In the genomic region with DNA sequence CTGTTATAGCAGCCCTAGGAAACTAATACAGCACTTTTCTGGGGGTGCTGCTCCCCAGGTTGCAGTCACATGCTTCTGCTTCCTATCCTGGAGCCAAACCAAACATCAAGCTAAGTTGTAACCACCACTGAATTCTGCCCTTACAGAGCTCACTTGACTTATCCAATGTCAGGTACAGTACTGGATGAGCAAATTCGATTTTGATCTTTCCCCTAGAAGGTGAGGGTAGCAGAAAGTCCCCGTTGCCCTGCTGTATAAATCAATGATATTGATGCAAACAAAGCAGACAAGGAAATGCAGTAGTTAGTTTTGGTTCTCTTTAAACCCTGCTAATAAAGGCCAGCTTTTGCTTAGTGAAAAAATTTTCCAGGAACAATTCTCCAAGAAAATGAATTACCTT, we compare ENCODE assay signal across 37 cellular contexts. TPM values are rescaled to one million over a fixed set of nuclear protein-coding genes. Genes with fewer than 3 reads are reported as not detected.
"Had no signal": no experiment of that assay in that cellular context is flagged by ENCODE, and none has a peak within 500 bp of the region (broad histone marks: within the 10 kb centered on the region; RNA-seq: fewer than 3 reads in every experiment).

No MANE protein-coding gene starts in this region.

- DNase-seq: activated B cell treated with CpG ODN at 0.5 μM for 24 hours; activated CD4-positive, alpha-beta memory T cell treated with anti-CD3 and anti-CD28 coated beads for 36 hours; activated CD4-positive, alpha-beta T cell treated with anti-CD3 and anti-CD28 coated beads for 4 hours; activated CD4-positive, alpha-beta T cell treated with anti-CD3 and anti-CD28 coated beads, Interleukin-2, amount 10 ng/mL, durations not matched to agents 24 days and 14 days; activated CD4-positive, alpha-beta T cell treated with anti-CD3 and anti-CD28 coated beads, Interleukin-2, amount 50 U/mL, for 1 hour; activated CD4-positive, alpha-beta T cell treated with anti-CD3 and anti-CD28 coated beads, Interleukin-2, amount 50 U/mL, for 4 hours; activated CD4-positive, CD25-positive, alpha-beta regulatory T cell treated with anti-CD3 and anti-CD28 coated beads, Interleukin-2, amount 50 U/mL, for 72 hours; activated CD8-positive, alpha-beta memory T cell treated with anti-CD3 and anti-CD28 coated beads, Interleukin-2, amount 50 U/mL, for 4 hours; activated CD8-positive, alpha-beta T cell treated with anti-CD3 and anti-CD28 coated beads for 36 hours; activated effector memory CD4-positive, alpha-beta T cell treated with anti-CD3 and anti-CD28 coated beads, Interleukin-2, amount 50 U/mL, for 16 hours; activated gamma-delta T cell treated with Interleukin-2 at 50 U/mL for 16 hours; activated naive CD4-positive, alpha-beta T cell; activated naive CD4-positive, alpha-beta T cell treated with anti-CD3 and anti-CD28 coated beads for 36 hours; activated naive CD4-positive, alpha-beta T cell treated with anti-CD3 and anti-CD28 coated beads, Interleukin-2, amount 50 U/mL, for 16 hours; activated naive CD8-positive, alpha-beta T cell treated with anti-CD3 and anti-CD28 coated beads for 36 hours; activated T-cell treated with anti-CD3 and anti-CD28 coated beads for 4 hours; activated T-cell treated with anti-CD3 and anti-CD28 coated beads, Interleukin-2, amount 50 U/mL, for 1 hour; activated T-cell treated with anti-CD3 and anti-CD28 coated beads, Interleukin-2, amount 50 U/mL, for 4 hours; activated T-cell treated with anti-CD3 and anti-CD28 coated beads, Interleukin-2, amount 50 U/mL, for 72 hours; adrenal gland; amniotic stem cell; aorta; body of pancreas; brain microvascular endothelial cell; central memory CD4-positive, alpha-beta T cell; T-helper 1 cell; T-helper 2 cell; T-helper 9 cell had no signal

- H3K4me1 ChIP-seq: adrenal gland, body of pancreas, breast epithelium had no signal

- H3K27me3 ChIP-seq: adrenal gland, body of pancreas, brain microvascular endothelial cell, breast epithelium had no signal

- FAIRE-seq: astrocyte, TTC549 had no signal

- H3K36me3 ChIP-seq: adrenal gland, brain microvascular endothelial cell, breast epithelium had no signal

- ATAC-seq: activated CD8-positive, alpha-beta T cell treated with anti-CD3 and anti-CD28 coated beads for 36 hours; activated naive CD4-positive, alpha-beta T cell treated with anti-CD3 and anti-CD28 coated beads, Interleukin-2, amount 50 U/mL, for 72 hours; activated T-cell treated with anti-CD3 and anti-CD28 coated beads, Interleukin-2, amount 50 U/mL, for 4 hours; activated T-cell treated with anti-CD3 and anti-CD28 coated beads, Interleukin-2, amount 50 U/mL, for 72 hours; activated T-helper 17 cell treated with anti-CD3 and anti-CD28 coated beads, Interleukin-2, amount 50 U/mL, for 72 hours; body of pancreas had no signal

- H3K4me3 ChIP-seq: adrenal gland, body of pancreas, breast epithelium had no signal

- H3K27ac ChIP-seq: adrenal gland, body of pancreas, brain microvascular endothelial cell, breast epithelium, VCaP had no signal

- H3K9me3 ChIP-seq: adrenal gland, body of pancreas, breast epithelium had no signal

RNA-seq across cellular contexts. Expression of gene ACOT12, which starts 56.1 kb away (rescaled TPM):
- total RNA-seq: activated B cell treated with CpG ODN at 0.5 μM for 24 hours; activated CD4-positive, alpha-beta memory T cell treated with anti-CD3 and anti-CD28 coated beads for 36 hours; activated CD4-positive, alpha-beta T cell treated with anti-CD3 and anti-CD28 coated beads, Interleukin-2, amount 10 ng/mL, durations not matched to agents 24 days and 14 days; activated CD8-positive, alpha-beta memory T cell treated with anti-CD3 and anti-CD28 coated beads for 36 hours; activated CD8-positive, alpha-beta T cell treated with anti-CD3 and anti-CD28 coated beads for 36 hours; activated naive CD4-positive, alpha-beta T cell treated with anti-CD3 and anti-CD28 coated beads for 36 hours; activated naive CD4-positive, alpha-beta T cell treated with anti-CD3 and anti-CD28 coated beads, Interleukin-2, amount 50 U/mL, for 72 hours; activated naive CD8-positive, alpha-beta T cell treated with anti-CD3 and anti-CD28 coated beads for 36 hours; activated T-cell treated with anti-CD3 and anti-CD28 coated beads, Interleukin-2, amount 50 U/mL, for 4 hours; activated T-cell treated with anti-CD3 and anti-CD28 coated beads, Interleukin-2, amount 50 U/mL, for 72 hours; activated T-helper 1 cell treated with anti-CD3 and anti-CD28 coated beads, Interleukin-12 subunit alpha, Interleukin-12 subunit beta, Interleukin-2, Interleukin-4 antibody, amounts not matched to agents 30 ng/mL and 10 ng/mL and 1 ng/mL, durations not matched to agents 14 hours and 24 hours and 36 hours; activated T-helper 17 cell treated with anti-CD3 and anti-CD28 coated beads, Interleukin-2, amount 50 U/mL, for 72 hours; adrenal gland; body of pancreas; breast epithelium; cardiac septum had no signal
- polyA plus RNA-seq: adrenal gland, aorta had no signal
